Comparison of ENCODE assay signal across 9 cellular contexts in the genomic region with DNA sequence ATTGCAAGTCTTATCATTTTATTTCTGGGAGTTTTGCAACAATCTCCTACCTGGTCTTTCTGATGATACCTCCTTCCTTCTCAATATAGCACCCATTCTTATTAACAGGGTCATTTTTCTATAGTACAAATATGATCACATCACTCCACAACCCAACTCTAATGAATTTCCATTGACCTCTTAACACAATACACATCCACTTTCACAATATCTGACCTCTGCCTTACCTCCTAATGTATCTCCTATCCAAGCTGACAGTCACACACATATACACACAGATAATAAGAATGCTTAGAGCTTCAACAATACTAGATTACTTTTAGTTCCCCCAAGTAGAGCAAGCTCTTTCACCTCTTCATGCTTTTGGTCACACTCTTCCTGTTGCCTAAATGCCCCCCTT. TPM values are rescaled to one million over a fixed set of nuclear protein-coding genes. Genes with fewer than 3 reads are reported as not detected.
"Had no signal": no experiment of that assay in that cellular context is flagged by ENCODE, and none has a peak within 500 bp of the region (broad histone marks: within the 10 kb centered on the region; RNA-seq: fewer than 3 reads in every experiment).

No MANE protein-coding gene starts in this region.

- H3K27ac ChIP-seq: HL-60 had no signal

- DNase-seq: H9, HCEC 1CT, IMR-90, KG1 had no signal

- FAIRE-seq: H1, H54, K562 had no signal

- H3K4me3 ChIP-seq: GM23338, K562 had no signal

- H3K27ac Mint-ChIP-seq: GM23338, H9 had no signal

- H3K4me3 Mint-ChIP-seq: GM23338, H9 had no signal

- H3K9me3 Mint-ChIP-seq: GM23338, H9 had no signal

- H3K4me1 Mint-ChIP-seq: GM23338, H9 had no signal

RNA-seq across cellular contexts. Expression of a gene that starts 40.9 kb away (rescaled TPM):
- total RNA-seq: K562 had no signal
- polyA plus RNA-seq: K562 had no signal
